8 cellular contexts compared by ENCODE assay signal in genomic region chr12:68932123-68932700, GRCh38. TPM values are rescaled to one million over a fixed set of nuclear protein-coding genes. Genes with fewer than 3 reads are reported as not detected.
DNase-seq lines count a peak whose midpoint lies in the region; ATAC-seq and TF ChIP-seq lines count a peak whose summit lies in the region.

No MANE protein-coding gene starts in this region.

- no TSS peak for BruUV-seq in Calu3 (replicated peaks; lab: Mats Ljungman, UMichigan)

- CTCF ChIA-PET in Calu3 (lab: Charles Lee), result interaction anchor here (0.7 to 0.8 kb wide), 2 partner anchors 121 to 135 kb away, joined by 3 read pairs; no protein-coding TSS in a partner anchor

- H3K36me3 Mint-ChIP-seq in Calu3 (ENCODE audit: insufficient read depth, unreplicated experiment), result peaks cover 14% of the 10 kb centered on the region
- peaks cover 0 to 9% of the 10 kb centered on the region in 2 donors for H3K36me3 Mint-ChIP-seq in activated T-cell treated with anti-CD3 and anti-CD28 coated beads, Interleukin-2, amount 50 U/mL, for 72 hours (ENCODE audit: insufficient read depth in 2 of 2)

- H3K9me3 ChIP-seq in left ventricle myocardium inferior (replicated peaks), result peaks cover 5% of the 10 kb centered on the region

- peak overlapping the region; percentile 80 for H3K4me3 ChIP-seq in left ventricle myocardium inferior
- H3K4me3 ChIP-seq in retinal pigment epithelial cell (ENCODE audit: low read length), result peak overlapping the region; percentile 51

- peaks cover 7% of the 10 kb centered on the region for H3K4me1 Mint-ChIP-seq in Calu3 (ENCODE audit: low read depth, unreplicated experiment)
- peaks cover 21% of the 10 kb centered on the region for H3K4me1 Mint-ChIP-seq in activated T-cell treated with anti-CD3 and anti-CD28 coated beads, Interleukin-2, amount 50 U/mL, for 72 hours (ENCODE audit: low read depth)

- peaks cover 20% of the 10 kb centered on the region for H3K27me3 ChIP-seq in left ventricle myocardium inferior (ENCODE audit: low read depth)

- H3K9me3 Mint-ChIP-seq in Calu3 (ENCODE audit: low read depth, unreplicated experiment), result no peaks in the 10 kb centered on the region
- H3K9me3 Mint-ChIP-seq in activated T-cell treated with anti-CD3 and anti-CD28 coated beads, Interleukin-2, amount 50 U/mL, for 72 hours, result no peaks in the 10 kb centered on the region

- H3K36me3 ChIP-seq in left ventricle myocardium inferior, result no peaks in the 10 kb centered on the region

- H3K27ac ChIP-seq in left ventricle myocardium inferior (replicated peaks), result peak overlapping the region; percentile 72

- H3K27ac Mint-ChIP-seq in Calu3 (ENCODE audit: unreplicated experiment), result peak overlapping the region; percentile 56
- H3K27ac Mint-ChIP-seq in activated T-cell treated with anti-CD3 and anti-CD28 coated beads, Interleukin-2, amount 50 U/mL, for 72 hours, result peak overlapping the region; percentile 27

- ATAC-seq in GM19467 (IDR thresholded peaks at IDR 0.05; ENCODE audit: unreplicated experiment) (peak; percentile 24), HG03460 (IDR thresholded peaks at IDR 0.05; ENCODE audit: unreplicated experiment) (peak; percentile 44)
- peak; percentile 20 to 25 for ATAC-seq in activated T-cell treated with anti-CD3 and anti-CD28 coated beads, Interleukin-2, amount 50 U/mL, for 72 hours (replicated peaks in 1 of 2)

- no peaks in the 10 kb centered on the region for H3K27me3 Mint-ChIP-seq in Calu3 (ENCODE audit: unreplicated experiment)
- H3K27me3 Mint-ChIP-seq in activated T-cell treated with anti-CD3 and anti-CD28 coated beads, Interleukin-2, amount 50 U/mL, for 72 hours (ENCODE audit: low read depth), result peaks cover 25% of the 10 kb centered on the region

- H3K4me3 Mint-ChIP-seq in Calu3 (ENCODE audit: low read depth, unreplicated experiment), result peak overlapping the region; percentile 79
- H3K4me3 Mint-ChIP-seq in activated T-cell treated with anti-CD3 and anti-CD28 coated beads, Interleukin-2, amount 50 U/mL, for 72 hours, result peak overlapping the region; percentile 87 to 89

- DNase-seq in Calu3 (no peak), left ventricle myocardium inferior (no peak), retinal pigment epithelial cell (ENCODE audit: low read depth) (no peak), NCI-H2107 treated with DMSO at 0.1 percent for 48 hours (lab: John Stamatoyannopoulos, UW; ENCODE audit: unreplicated experiment) (no peak), NCI-H2171 (lab: John Stamatoyannopoulos, UW) (no peak)
- DNase-seq in activated T-cell treated with anti-CD3 and anti-CD28 coated beads, Interleukin-2, amount 50 U/mL, for 72 hours, result peak in 1 of 2 donors; percentile 7

- peaks cover 23% of the 10 kb centered on the region for H3K4me1 ChIP-seq in left ventricle myocardium inferior

- intact Hi-C loops in Calu3 (cut with micrococcal nuclease; ENCODE audit: unreplicated experiment), result no loop called here
- intact Hi-C loops in left ventricle myocardium inferior (cut with micrococcal nuclease), result no loop called here

- TF ChIP-seq CTCF in Calu3 (IDR thresholded peaks at IDR 0.05; ENCODE audit: unreplicated experiment) (no peak), left ventricle myocardium inferior (IDR thresholded peaks at IDR 0.05; ENCODE audit: borderline replicate concordance) (no peak), retinal pigment epithelial cell (conservative IDR thresholded peaks at IDR 0.05; ENCODE audit: low read depth, low read length) (no peak)

RNA-seq across cellular contexts. Expression of gene CPM, which starts 0.8 kb away (rescaled TPM):
- 11.9 and 36.1 TPM in 2 replicates for total RNA-seq in Calu3 (2022)
- total RNA-seq in activated T-cell treated with anti-CD3 and anti-CD28 coated beads, Interleukin-2, amount 50 U/mL, for 72 hours, result 10 to 100 TPM in 1 of 2 donors, 1 to 10 TPM in 1; 8.4 to 17.7 TPM
- total RNA-seq in left ventricle myocardium inferior, result 6.3 TPM
